ENCODE assay signal across 26 cellular contexts in the genomic region with DNA sequence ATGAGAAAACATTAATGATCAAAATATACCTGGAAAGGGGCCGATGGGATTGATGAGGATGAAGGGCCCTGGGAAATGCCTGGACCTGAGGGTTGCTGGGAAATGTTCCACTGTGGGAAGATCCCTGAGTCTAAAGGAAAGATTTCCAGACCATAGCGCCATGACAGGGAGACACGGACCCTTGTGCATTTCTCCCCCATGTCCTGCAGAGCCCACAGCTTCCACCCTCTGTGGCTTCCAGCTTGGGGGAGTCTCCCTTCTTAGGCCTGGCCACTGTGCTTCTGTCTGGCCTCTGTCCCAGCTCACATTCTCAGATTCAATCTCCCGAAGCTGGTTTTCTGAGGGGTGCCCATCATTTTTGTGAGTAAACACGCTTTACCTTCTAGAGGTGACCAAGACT. TPM values are rescaled to one million over a fixed set of nuclear protein-coding genes. Genes with fewer than 3 reads are reported as not detected.
"Had no signal": no experiment of that assay in that cellular context is flagged by ENCODE, and none has a peak within 500 bp of the region (broad histone marks: within the 10 kb centered on the region; RNA-seq: fewer than 3 reads in every experiment).

No MANE protein-coding gene starts in this region.

- H3K4me1 ChIP-seq: Peyer's patch, SJCRH30 had no signal

- H3K36me3 ChIP-seq: MG63, Peyer's patch, SJCRH30 had no signal

- ATAC-seq: HepG2, PC-3, Right ventricle myocardium inferior, SK-N-SH treated with all-trans-retinoic acid at 6 μM for 48 hours had no signal

- H3K4me3 ChIP-seq: MG63, Peyer's patch, SJCRH30 had no signal

- DNase-seq: IMR-90, Karpas-422, KG1, MG63, NCI-H1092, NCI-H1105 treated with DMSO at 0.1 percent for 48 hours, NCI-H1417 treated with DMSO at 0.1 percent for 48 hours, NCI-H146, NCI-H1694 treated with DMSO at 0.1 percent for 48 hours, NCI-H1930, NCI-H2081, NCI-H2107, NCI-H2227 treated with DMSO at 0.1 percent for 48 hours, NCI-H524, NCI-H526 treated with DMSO at 0.1 percent for 48 hours, NCI-H748 treated with DMSO at 0.1 percent for 48 hours, PC-3, Peyer's patch, SHP77 treated with DMSO at 0.1 percent for 48 hours, SJCRH30 had no signal

- H3K27ac ChIP-seq: Peyer's patch, SJCRH30 had no signal

- H3K9me3 ChIP-seq: MG63, Peyer's patch, SJCRH30 had no signal

- H3K27me3 ChIP-seq: MG63, Peyer's patch had no signal

RNA-seq across cellular contexts. Expression of gene PRAMEF12, which starts 1.0 kb away (rescaled TPM):
- total RNA-seq: HepG2, HT1080, IMR-90, NCI-H460, PC-3, Peyer's patch, Right ventricle myocardium inferior, RPMI7951, SJCRH30 had no signal

RNA-seq across cellular contexts. Expression of gene PRAMEF1, which starts 18.7 kb away (rescaled TPM):
- total RNA-seq: HepG2, HT1080, IMR-90, NCI-H460, PC-3, Peyer's patch, Right ventricle myocardium inferior, RPMI7951 had no signal

RNA-seq across cellular contexts. Expression of gene CFAP107, which starts 26.5 kb away (rescaled TPM):
- total RNA-seq: HepG2, HT1080, IMR-90, NCI-H460, PC-3, Peyer's patch, Right ventricle myocardium inferior, RPMI7951, SJCRH30 had no signal

RNA-seq across cellular contexts. Expression of gene AADACL3, which starts 56.6 kb away (rescaled TPM):
- total RNA-seq: HepG2, HT1080, IMR-90, PC-3, Peyer's patch, Right ventricle myocardium inferior, RPMI7951, SJCRH30 had no signal

RNA-seq across cellular contexts. Expression of gene PRAMEF11, which starts 58.7 kb away (rescaled TPM):
- total RNA-seq: HepG2, HT1080, IMR-90, NCI-H460, PC-3, Peyer's patch, Right ventricle myocardium inferior, RPMI7951, SJCRH30 had no signal
